In genomic region chr1:6235302-6235680, GRCh38 we compare ENCODE assay signal across 7 cellular contexts. TPM values are rescaled to one million over a fixed set of nuclear protein-coding genes. Genes with fewer than 3 reads are reported as not detected.
A peak's percentile ranks its signal among the peaks of the same experiment; 100 is the strongest.
DNase-seq lines count a peak whose midpoint lies in the region; ATAC-seq, FAIRE-seq and TF ChIP-seq lines count a peak whose summit lies in the region.

No MANE protein-coding gene starts in this region.

- FAIRE-seq in keratinocyte (lab: Jason Lieb, UNC), result no peak

- H3K4me1 Mint-ChIP-seq in activated T-helper 1 cell treated with anti-CD3 and anti-CD28 coated beads, Interleukin-12 subunit alpha, Interleukin-12 subunit beta, Interleukin-2, Interleukin-4 antibody, amounts not matched to agents 30 ng/mL and 10 ng/mL and 1 ng/mL, durations not matched to agents 14 hours and 24 hours and 36 hours (ENCODE audit: low read depth), result peaks cover 19% of the 10 kb centered on the region
- peaks cover 23% of the 10 kb centered on the region for H3K4me1 Mint-ChIP-seq in stimulated activated naive CD8-positive, alpha-beta T cell treated with anti-CD3 and anti-CD28 coated beads, Interleukin-15, Interleukin-2, amounts not matched to agents 100 ng/mL and 50 ng/mL, for 24 hours (ENCODE audit: low read depth)

- H3K4me1 ChIP-seq in keratinocyte (ENCODE audit: control insufficient read depth, extremely low read depth, insufficient read depth, low read length), result peaks cover 9% of the 10 kb centered on the region

- ATAC-seq in GM19351 (IDR thresholded peaks at IDR 0.05; ENCODE audit: unreplicated experiment) (peak; percentile 21), HG03066 (IDR thresholded peaks at IDR 0.05; ENCODE audit: low read depth, unreplicated experiment) (peak; percentile 7)

- dilution Hi-C loops in keratinocyte (cut with MboI; ENCODE audit: extremely low pct_ligation_motif_present, low sequenced_read_pairs), result no loop called here

- peaks cover 18% of the 10 kb centered on the region for H3K36me3 Mint-ChIP-seq in activated T-helper 1 cell treated with anti-CD3 and anti-CD28 coated beads, Interleukin-12 subunit alpha, Interleukin-12 subunit beta, Interleukin-2, Interleukin-4 antibody, amounts not matched to agents 30 ng/mL and 10 ng/mL and 1 ng/mL, durations not matched to agents 14 hours and 24 hours and 36 hours (ENCODE audit: low read depth)
- peaks cover 29% of the 10 kb centered on the region for H3K36me3 Mint-ChIP-seq in stimulated activated naive CD8-positive, alpha-beta T cell treated with anti-CD3 and anti-CD28 coated beads, Interleukin-15, Interleukin-2, amounts not matched to agents 100 ng/mL and 50 ng/mL, for 24 hours (ENCODE audit: low read depth)

- H3K9me3 ChIP-seq in keratinocyte (ENCODE audit: control insufficient read depth, low read depth, low read length), result no peaks in the 10 kb centered on the region

- peak overlapping the region; percentile 72 to 87 (median 77) for H3K4me3 ChIP-seq in keratinocyte (ENCODE audit: control insufficient read depth in 2 of 3, extremely low read depth in 1 of 3, insufficient read depth in 2 of 3, low read depth in 1 of 3, low read length in 3 of 3)

- peaks cover 23% of the 10 kb centered on the region for H3K79me2 ChIP-seq in keratinocyte (ENCODE audit: control insufficient read depth, insufficient read depth, low read length)

- no peaks in the 10 kb centered on the region for H3K9me1 ChIP-seq in keratinocyte (ENCODE audit: control insufficient read depth, extremely low read depth, insufficient read depth, low read length)

- peaks cover 16 to 18% of the 10 kb centered on the region in 2 experiments for H3K36me3 ChIP-seq in keratinocyte (ENCODE audit: control insufficient read depth in 2 of 2, extremely low read depth in 1 of 2, insufficient read depth in 2 of 2, low read length in 2 of 2)

- no peaks in the 10 kb centered on the region for H4K20me1 ChIP-seq in keratinocyte (ENCODE audit: control insufficient read depth, extremely low read depth, insufficient read depth, low read length)

- intact Hi-C loops in activated T-helper 1 cell treated with anti-CD3 and anti-CD28 coated beads, Interleukin-12 subunit alpha, Interleukin-12 subunit beta, Interleukin-2, Interleukin-4 antibody, amounts not matched to agents 30 ng/mL and 10 ng/mL and 1 ng/mL, durations not matched to agents 14 hours and 24 hours and 36 hours (cut with micrococcal nuclease), result loop anchor here (1.0 to 5.0 kb wide), 3 partner anchors 30 to 367 kb away; partner anchors contain the start of genes KLHL21 and RPL22

- peak overlapping the region; percentile 33 for H2AFZ ChIP-seq in keratinocyte (ENCODE audit: control insufficient read depth, low read length)

- TF ChIP-seq CTCF in keratinocyte (optimal IDR thresholded peaks at IDR 0.05 in 1 of 3, IDR thresholded peaks at IDR 0.05 in 1 of 3, conservative IDR thresholded peaks at IDR 0.05 in 1 of 3; ENCODE audit: extremely low read depth in 1 of 3, insufficient read depth in 2 of 3, low read length in 3 of 3), result no peak

- peak overlapping the region; percentile 87 for H3K27ac Mint-ChIP-seq in activated T-helper 1 cell treated with anti-CD3 and anti-CD28 coated beads, Interleukin-12 subunit alpha, Interleukin-12 subunit beta, Interleukin-2, Interleukin-4 antibody, amounts not matched to agents 30 ng/mL and 10 ng/mL and 1 ng/mL, durations not matched to agents 14 hours and 24 hours and 36 hours
- H3K27ac Mint-ChIP-seq in stimulated activated naive CD8-positive, alpha-beta T cell treated with anti-CD3 and anti-CD28 coated beads, Interleukin-15, Interleukin-2, amounts not matched to agents 100 ng/mL and 50 ng/mL, for 24 hours, result peak overlapping the region; percentile 90

- H3K4me2 ChIP-seq in keratinocyte (ENCODE audit: control insufficient read depth, extremely low read depth, insufficient read depth, low read depth, low read length), result peak overlapping the region; percentile 94

- H3K27me3 Mint-ChIP-seq in activated T-helper 1 cell treated with anti-CD3 and anti-CD28 coated beads, Interleukin-12 subunit alpha, Interleukin-12 subunit beta, Interleukin-2, Interleukin-4 antibody, amounts not matched to agents 30 ng/mL and 10 ng/mL and 1 ng/mL, durations not matched to agents 14 hours and 24 hours and 36 hours (ENCODE audit: insufficient read depth), result peaks cover 9% of the 10 kb centered on the region
- H3K27me3 Mint-ChIP-seq in stimulated activated naive CD8-positive, alpha-beta T cell treated with anti-CD3 and anti-CD28 coated beads, Interleukin-15, Interleukin-2, amounts not matched to agents 100 ng/mL and 50 ng/mL, for 24 hours, result peaks cover 19% of the 10 kb centered on the region

- H3K9me3 Mint-ChIP-seq in activated T-helper 1 cell treated with anti-CD3 and anti-CD28 coated beads, Interleukin-12 subunit alpha, Interleukin-12 subunit beta, Interleukin-2, Interleukin-4 antibody, amounts not matched to agents 30 ng/mL and 10 ng/mL and 1 ng/mL, durations not matched to agents 14 hours and 24 hours and 36 hours, result no peaks in the 10 kb centered on the region
- no peaks in the 10 kb centered on the region for H3K9me3 Mint-ChIP-seq in stimulated activated naive CD8-positive, alpha-beta T cell treated with anti-CD3 and anti-CD28 coated beads, Interleukin-15, Interleukin-2, amounts not matched to agents 100 ng/mL and 50 ng/mL, for 24 hours

- H3K4me3 Mint-ChIP-seq in activated T-helper 1 cell treated with anti-CD3 and anti-CD28 coated beads, Interleukin-12 subunit alpha, Interleukin-12 subunit beta, Interleukin-2, Interleukin-4 antibody, amounts not matched to agents 30 ng/mL and 10 ng/mL and 1 ng/mL, durations not matched to agents 14 hours and 24 hours and 36 hours, result peak overlapping the region; percentile 91
- peak overlapping the region; percentile 92 for H3K4me3 Mint-ChIP-seq in stimulated activated naive CD8-positive, alpha-beta T cell treated with anti-CD3 and anti-CD28 coated beads, Interleukin-15, Interleukin-2, amounts not matched to agents 100 ng/mL and 50 ng/mL, for 24 hours

- peak; percentile 14 for DNase-seq in activated T-helper 1 cell treated with anti-CD3 and anti-CD28 coated beads, Interleukin-12 subunit alpha, Interleukin-12 subunit beta, Interleukin-2, Interleukin-4 antibody, amounts not matched to agents 30 ng/mL and 10 ng/mL and 1 ng/mL, durations not matched to agents 14 hours and 24 hours and 36 hours (ENCODE audit: low spot score)
- DNase-seq in keratinocyte (ENCODE audit: low read depth, low spot score) (no peak), NCI-H2227 treated with DMSO at 0.1 percent for 48 hours (lab: John Stamatoyannopoulos, UW) (no peak)
- DNase-seq in effector CD4-positive, alpha-beta T cell, result no peak

- H3K27me3 ChIP-seq in keratinocyte (ENCODE audit: control insufficient read depth, extremely low read depth, insufficient read depth, low read length), result peaks cover under 1% of the 10 kb centered on the region

- H3K9ac ChIP-seq in keratinocyte (ENCODE audit: control insufficient read depth, extremely low read depth, insufficient read depth, low read length), result peak overlapping the region; percentile 82

- H3K27ac ChIP-seq in keratinocyte (ENCODE audit: control insufficient read depth, insufficient read depth, low read length), result peak overlapping the region; percentile 48

RNA-seq across cellular contexts. Expression of gene ICMT, which starts 0.5 kb away (rescaled TPM):
- 65.0 and 65.9 TPM in 2 replicates for total RNA-seq in activated T-helper 1 cell treated with anti-CD3 and anti-CD28 coated beads, Interleukin-12 subunit alpha, Interleukin-12 subunit beta, Interleukin-2, Interleukin-4 antibody, amounts not matched to agents 30 ng/mL and 10 ng/mL and 1 ng/mL, durations not matched to agents 14 hours and 24 hours and 36 hours
- 50.3 to 72.5 TPM (median 59.9 TPM) in 3 replicates for polyA plus RNA-seq in keratinocyte
- 18.3 TPM for polyA plus RNA-seq in keratinocyte (2011; ENCODE audit: low read depth)
- 45.2 and 50.6 TPM in 2 replicates for polyA plus RNA-seq in keratinocyte (2011; cell fraction: cytosol; rRNA removed)
- 42.9 and 44.7 TPM in 2 replicates for polyA plus RNA-seq in keratinocyte (2011; cell fraction: nucleus; rRNA removed)
- polyA plus RNA-seq in keratinocyte (2012; ENCODE audit: low replicate concordance), result 33.4 and 51.2 TPM in 2 replicates
- 44.3 to 77.6 TPM (median 65.2 TPM) in 3 replicates for polyA minus RNA-seq in keratinocyte
- polyA minus RNA-seq in keratinocyte (2011; cell fraction: cytosol; rRNA and poly(A)+ RNA removed), result 69.3 TPM
- 44.2 and 59.4 TPM in 2 replicates for polyA minus RNA-seq in keratinocyte (2011; cell fraction: nucleus; rRNA and poly(A)+ RNA removed)

RNA-seq across cellular contexts. Expression of gene HES3, which starts 8.7 kb away (rescaled TPM):
- total RNA-seq in activated T-helper 1 cell treated with anti-CD3 and anti-CD28 coated beads, Interleukin-12 subunit alpha, Interleukin-12 subunit beta, Interleukin-2, Interleukin-4 antibody, amounts not matched to agents 30 ng/mL and 10 ng/mL and 1 ng/mL, durations not matched to agents 14 hours and 24 hours and 36 hours, result not detected in 2 replicates
- not detected in 3 replicates for polyA plus RNA-seq in keratinocyte
- not detected for polyA plus RNA-seq in keratinocyte (2011; ENCODE audit: low read depth)
- polyA plus RNA-seq in keratinocyte (2011; cell fraction: cytosol; rRNA removed), result not detected in 2 replicates
- not detected in 2 replicates for polyA plus RNA-seq in keratinocyte (2011; cell fraction: nucleus; rRNA removed)
- polyA plus RNA-seq in keratinocyte (2012; ENCODE audit: low replicate concordance), result not detected in 2 replicates
- not detected in 3 replicates for polyA minus RNA-seq in keratinocyte
- polyA minus RNA-seq in keratinocyte (2011; cell fraction: cytosol; rRNA and poly(A)+ RNA removed), result not detected
- not detected in 2 replicates for polyA minus RNA-seq in keratinocyte (2011; cell fraction: nucleus; rRNA and poly(A)+ RNA removed)

RNA-seq across cellular contexts. Expression of gene GPR153, which starts 25.6 kb away (rescaled TPM):
- 1.4 and 1.6 TPM in 2 replicates for total RNA-seq in activated T-helper 1 cell treated with anti-CD3 and anti-CD28 coated beads, Interleukin-12 subunit alpha, Interleukin-12 subunit beta, Interleukin-2, Interleukin-4 antibody, amounts not matched to agents 30 ng/mL and 10 ng/mL and 1 ng/mL, durations not matched to agents 14 hours and 24 hours and 36 hours
- 7.2 to 14.2 TPM (median 11.0 TPM) in 3 replicates for polyA plus RNA-seq in keratinocyte
- polyA plus RNA-seq in keratinocyte (2011; ENCODE audit: low read depth), result 1.6 TPM
- polyA plus RNA-seq in keratinocyte (2011; cell fraction: cytosol; rRNA removed), result 6.3 and 12.9 TPM in 2 replicates
- polyA plus RNA-seq in keratinocyte (2011; cell fraction: nucleus; rRNA removed), result 19.4 and 28.3 TPM in 2 replicates
- 10.2 and 14.6 TPM in 2 replicates for polyA plus RNA-seq in keratinocyte (2012; ENCODE audit: low replicate concordance)
- polyA minus RNA-seq in keratinocyte, result 12.7 to 36.7 TPM (median 22.7 TPM) in 3 replicates
- 28.4 TPM for polyA minus RNA-seq in keratinocyte (2011; cell fraction: cytosol; rRNA and poly(A)+ RNA removed)
- 13.3 and 15.6 TPM in 2 replicates for polyA minus RNA-seq in keratinocyte (2011; cell fraction: nucleus; rRNA and poly(A)+ RNA removed)

RNA-seq across cellular contexts. Expression of gene RNF207, which starts 29.4 kb away (rescaled TPM):
- total RNA-seq in activated T-helper 1 cell treated with anti-CD3 and anti-CD28 coated beads, Interleukin-12 subunit alpha, Interleukin-12 subunit beta, Interleukin-2, Interleukin-4 antibody, amounts not matched to agents 30 ng/mL and 10 ng/mL and 1 ng/mL, durations not matched to agents 14 hours and 24 hours and 36 hours, result 65.8 and 71.6 TPM in 2 replicates
- 6.1 to 11.0 TPM (median 8.5 TPM) in 3 replicates for polyA plus RNA-seq in keratinocyte
- 2.1 TPM for polyA plus RNA-seq in keratinocyte (2011; ENCODE audit: low read depth)
- polyA plus RNA-seq in keratinocyte (2011; cell fraction: cytosol; rRNA removed), result 1.8 and 2.8 TPM in 2 replicates
- polyA plus RNA-seq in keratinocyte (2011; cell fraction: nucleus; rRNA removed), result 68.3 and 74.8 TPM in 2 replicates
- 1.1 and 4.5 TPM in 2 replicates for polyA plus RNA-seq in keratinocyte (2012; ENCODE audit: low replicate concordance)
- polyA minus RNA-seq in keratinocyte, result 5.5 to 9.6 TPM (median 6.7 TPM) in 3 replicates
- polyA minus RNA-seq in keratinocyte (2011; cell fraction: cytosol; rRNA and poly(A)+ RNA removed), result 5.4 TPM
- polyA minus RNA-seq in keratinocyte (2011; cell fraction: nucleus; rRNA and poly(A)+ RNA removed), result 12.5 and 14.0 TPM in 2 replicates

RNA-seq across cellular contexts. Expression of gene RPL22, which starts 35.9 kb away (rescaled TPM):
- total RNA-seq in activated T-helper 1 cell treated with anti-CD3 and anti-CD28 coated beads, Interleukin-12 subunit alpha, Interleukin-12 subunit beta, Interleukin-2, Interleukin-4 antibody, amounts not matched to agents 30 ng/mL and 10 ng/mL and 1 ng/mL, durations not matched to agents 14 hours and 24 hours and 36 hours, result 421 and 457 TPM in 2 replicates
- polyA plus RNA-seq in keratinocyte, result 209 to 421 TPM (median 239 TPM) in 3 replicates
- 511 TPM for polyA plus RNA-seq in keratinocyte (2011; ENCODE audit: low read depth)
- 250 and 473 TPM in 2 replicates for polyA plus RNA-seq in keratinocyte (2011; cell fraction: cytosol; rRNA removed)
- polyA plus RNA-seq in keratinocyte (2011; cell fraction: nucleus; rRNA removed), result 68.6 and 124 TPM in 2 replicates
- polyA plus RNA-seq in keratinocyte (2012; ENCODE audit: low replicate concordance), result 715 and 1,079 TPM in 2 replicates
- 8.1 to 53.0 TPM (median 29.8 TPM) in 3 replicates for polyA minus RNA-seq in keratinocyte
- 54.1 TPM for polyA minus RNA-seq in keratinocyte (2011; cell fraction: cytosol; rRNA and poly(A)+ RNA removed)
- 12.8 and 21.7 TPM in 2 replicates for polyA minus RNA-seq in keratinocyte (2011; cell fraction: nucleus; rRNA and poly(A)+ RNA removed)
